23 cellular contexts compared by ENCODE assay signal in genomic region chr12:86006727-86007126, GRCh38.
DNase-seq lines count a peak whose midpoint lies in the region; ATAC-seq, FAIRE-seq and TF ChIP-seq lines count a peak whose summit lies in the region.
"Had no signal": no experiment of that assay in that cellular context is flagged by ENCODE, and none has a peak within 500 bp of the region (broad histone marks: within the 10 kb centered on the region; RNA-seq: fewer than 3 reads in every experiment).

No MANE protein-coding gene starts in this region.

- intact Hi-C loops in PC-3 (cut with micrococcal nuclease) (loop anchor here (1.0 to 10.0 kb wide), 2 partner anchors 10 to 128 kb away; no protein-coding TSS in a partner anchor), endothelial cell of umbilical vein (cut with micrococcal nuclease) (no loop called here), kidney (cut with DNase I) (no loop called here)

- H3K9ac ChIP-seq in PC-3 (ENCODE audit: low read length) (no peak overlapping the region), endothelial cell of umbilical vein (replicated peaks; ENCODE audit: extremely low read depth, insufficient read depth, low read length) (no peak overlapping the region), kidney (ENCODE audit: low read length in 2 of 2) (no peak overlapping the region)
- H3K9ac ChIP-seq: GM23248, KMS-11 had no signal

- no peaks in the 10 kb centered on the region for H3F3A ChIP-seq in PC-3 (ENCODE audit: low read length, unreplicated experiment)

- BruUV-seq in PC-3 (replicated peaks; lab: Mats Ljungman, UMichigan) = no TSS peak
- no TSS peak for BruUV-seq in endothelial cell of umbilical vein (replicated peaks; lab: Mats Ljungman, UMichigan)

- H3K9me3 ChIP-seq in PC-3 (ENCODE audit: low read length) (no peaks in the 10 kb centered on the region), endothelial cell of umbilical vein (replicated peaks; ENCODE audit: control insufficient read depth, insufficient read depth, low read length) (no peaks in the 10 kb centered on the region), kidney (ENCODE audit: control insufficient read depth in 1 of 2, low read length in 2 of 2) (no peaks in the 10 kb centered on the region)
- H3K9me3 ChIP-seq in effector memory CD4-positive, alpha-beta T cell (ENCODE audit: control insufficient read depth, low read length) = no peaks in the 10 kb centered on the region
- H3K9me3 ChIP-seq: Peyer's patch, SJCRH30 had no signal

- H3K27ac ChIP-seq in ACC112 (ENCODE audit: low read depth, low read length) = 0 out of 2 replicates have a peak overlapping the region, but pooled peaks have one; percentile 4
- H3K27ac ChIP-seq in PC-3 (ENCODE audit: low read length) = peak overlapping the region; percentile 13; the same call in 1 of the 2 replicates
- no peak overlapping the region for H3K27ac ChIP-seq in endothelial cell of umbilical vein (ENCODE audit: insufficient read depth, low read depth, low read length)
- H3K27ac ChIP-seq in effector memory CD4-positive, alpha-beta T cell (ENCODE audit: insufficient read depth, low read length, poor library complexity, severe bottlenecking) = no peak overlapping the region
- H3K27ac ChIP-seq in kidney (ENCODE audit: low read depth in 2 of 2, low read length in 2 of 2) = no peak overlapping the region
- H3K27ac ChIP-seq: GM23248, KMS-11, Peyer's patch, SJCRH30 had no signal

- peaks cover 9% of the 10 kb centered on the region for H3K4me1 ChIP-seq in ACC112 (ENCODE audit: control insufficient read depth, insufficient read depth, low read length, unreplicated experiment)
- peaks cover 9% of the 10 kb centered on the region; the same call in 1 of the 2 replicates for H3K4me1 ChIP-seq in PC-3 (ENCODE audit: insufficient read depth, low read length)
- peaks cover 3% of the 10 kb centered on the region for H3K4me1 ChIP-seq in endothelial cell of umbilical vein (ENCODE audit: control insufficient read depth, extremely low read depth, insufficient read depth, low read length)
- no peaks in the 10 kb centered on the region for H3K4me1 ChIP-seq in effector memory CD4-positive, alpha-beta T cell (ENCODE audit: control insufficient read depth, insufficient read depth, low read length, poor library complexity, severe bottlenecking)
- no peaks in the 10 kb centered on the region for H3K4me1 ChIP-seq in kidney (ENCODE audit: control insufficient read depth in 1 of 2, insufficient read depth in 1 of 2, low read depth in 1 of 2, low read length in 2 of 2)
- H3K4me1 ChIP-seq: Peyer's patch, SJCRH30 had no signal

- no peaks in the 10 kb centered on the region for H3K9me1 ChIP-seq in endothelial cell of umbilical vein (replicated peaks; ENCODE audit: control insufficient read depth, extremely low read depth, insufficient read depth, low read length)

- H3K9me2 ChIP-seq in PC-3 (replicated peaks; ENCODE audit: low read length) = no peaks in the 10 kb centered on the region

- FAIRE-seq in endothelial cell of umbilical vein (lab: Jason Lieb, UNC) (no peak), kidney (lab: Jason Lieb, UNC) (no peak)
- FAIRE-seq: A204.1, D721Med, HTR-8/SVneo had no signal

- H3K36me3 ChIP-seq in ACC112 (ENCODE audit: insufficient read depth, low read length) (no peaks in the 10 kb centered on the region), PC-3 (ENCODE audit: low read depth, low read length) (no peaks in the 10 kb centered on the region), endothelial cell of umbilical vein (ENCODE audit: control insufficient read depth in 2 of 2, extremely low read depth in 1 of 2, insufficient read depth in 2 of 2, low read length in 2 of 2) (no peaks in the 10 kb centered on the region), kidney (ENCODE audit: control insufficient read depth in 1 of 2, insufficient read depth in 2 of 2, low read length in 2 of 2) (no peaks in the 10 kb centered on the region)
- no peaks in the 10 kb centered on the region for H3K36me3 ChIP-seq in effector memory CD4-positive, alpha-beta T cell (ENCODE audit: control insufficient read depth, insufficient read depth, low read length)
- H3K36me3 ChIP-seq: Peyer's patch, SJCRH30 had no signal

- TF ChIP-seq CTCF in PC-3 (conservative IDR thresholded peaks at IDR 0.05; ENCODE audit: low read depth, low read length) (no peak), endothelial cell of umbilical vein (IDR thresholded peaks at IDR 0.05; ENCODE audit: extremely low read depth in 1 of 2, insufficient read depth in 1 of 2, low read depth in 1 of 2, low read length in 2 of 2) (no peak), kidney (IDR thresholded peaks at IDR 0.05; ENCODE audit: borderline replicate concordance, extremely low read depth, insufficient read depth) (no peak)

- DNase-seq in PC-3 (peak; percentile 54), endothelial cell of umbilical vein (ENCODE audit: low read depth, low spot score) (peak; percentile 60), kidney tubule cell (ENCODE audit: low spot score) (peak; percentile 32), NCI-H1092 treated with DMSO at 0.1 percent for 48 hours (lab: John Stamatoyannopoulos, UW) (no peak), HuH-7 (ENCODE audit: low spot score) (no peak), kidney (no peak)
- DNase-seq in effector memory CD4-positive, alpha-beta T cell = no peak
- DNase-seq: DMS79, GM23248, H9, HFFc6, IMR-90, NCI-H1105 treated with DMSO at 0.1 percent for 48 hours, NCI-H2029 treated with DMSO at 0.1 percent for 48 hours, NCI-H524 treated with DMSO at 0.1 percent for 48 hours, NCI-H82, Peyer's patch, SJCRH30 had no signal

- H4K20me1 ChIP-seq in PC-3 (ENCODE audit: low read length) = no peaks in the 10 kb centered on the region
- H4K20me1 ChIP-seq in endothelial cell of umbilical vein (replicated peaks; ENCODE audit: control insufficient read depth, extremely low read depth, insufficient read depth, low read length) = no peaks in the 10 kb centered on the region

- ATAC-seq in PC-3 = peak; percentile 91

- no peak overlapping the region for H3K4me2 ChIP-seq in PC-3 (ENCODE audit: low read length)
- H3K4me2 ChIP-seq in endothelial cell of umbilical vein (ENCODE audit: insufficient read depth, low read length) = no peak overlapping the region
- H3K4me2 ChIP-seq: KMS-11 had no signal

- H3K27me3 ChIP-seq in ACC112 (ENCODE audit: insufficient read depth, low read length) = no peaks in the 10 kb centered on the region
- H3K27me3 ChIP-seq in PC-3 (ENCODE audit: low read length) = no peaks in the 10 kb centered on the region
- H3K27me3 ChIP-seq in endothelial cell of umbilical vein (ENCODE audit: control insufficient read depth in 2 of 2, insufficient read depth in 2 of 2, low read length in 2 of 2) = no peaks in the 10 kb centered on the region
- no peaks in the 10 kb centered on the region for H3K27me3 ChIP-seq in effector memory CD4-positive, alpha-beta T cell (replicated peaks; ENCODE audit: control insufficient read depth, insufficient read depth, low read length, poor library complexity, severe bottlenecking)
- H3K27me3 ChIP-seq: Peyer's patch, SJCRH30 had no signal

- POLR2A ChIA-PET in PC-3 (lab: Charles Lee; ENCODE audit: unreplicated experiment) = no interaction called here
- POLR2A ChIA-PET in endothelial cell of umbilical vein (lab: Charles Lee) = no interaction called here

- dilution Hi-C loops in endothelial cell of umbilical vein (cut with MboI; ENCODE audit: extremely low pct_ligation_motif_present, low sequenced_read_pairs) = no loop called here

- H2AFZ ChIP-seq in ACC112 (ENCODE audit: low read length, unreplicated experiment) (no peak overlapping the region), PC-3 (ENCODE audit: low read length) (no peak overlapping the region), endothelial cell of umbilical vein (ENCODE audit: low read depth, low read length) (no peak overlapping the region)
- H2AFZ ChIP-seq: GM23248 had no signal

- TF ChIP-seq POLR2A in endothelial cell of umbilical vein (IDR thresholded peaks at IDR 0.05; ENCODE audit: low read depth, low read length) = no peak

- H3K4me3 ChIP-seq in ACC112 (ENCODE audit: low read depth, low read length) (no peak overlapping the region), PC-3 (ENCODE audit: low read length) (no peak overlapping the region), endothelial cell of umbilical vein (replicated peaks in 1 of 3; ENCODE audit: insufficient read depth in 1 of 3, low read depth in 1 of 3, low read length in 3 of 3) (no peak overlapping the region), kidney (ENCODE audit: low read length in 2 of 2) (no peak overlapping the region)
- no peak overlapping the region for H3K4me3 ChIP-seq in effector memory CD4-positive, alpha-beta T cell (ENCODE audit: insufficient read depth, low read depth, low read length, poor library complexity, severe bottlenecking)
- H3K4me3 ChIP-seq: GM23248, Peyer's patch, SJCRH30 had no signal

- no peaks in the 10 kb centered on the region for H3K79me2 ChIP-seq in ACC112 (ENCODE audit: control insufficient read depth, insufficient read depth, low read length, unreplicated experiment)
- H3K79me2 ChIP-seq in PC-3 (ENCODE audit: low read length) = no peaks in the 10 kb centered on the region
- H3K79me2 ChIP-seq in endothelial cell of umbilical vein (ENCODE audit: control insufficient read depth, insufficient read depth, low read length) = no peaks in the 10 kb centered on the region

- CTCF ChIA-PET in PC-3 (lab: Charles Lee) = no interaction called here
- CTCF ChIA-PET in endothelial cell of umbilical vein (lab: Charles Lee) = no interaction called here

TF ChIP-seq in endothelial cell of umbilical vein, 7 proteins besides CTCF, POLR2A, EP300 and RAD21:
- no peak for TF ChIP-seq EZH2 (IDR thresholded peaks at IDR 0.05; ENCODE audit: borderline replicate concordance, low read depth, low read length, severe bottlenecking)
- TF ChIP-seq FOS (IDR thresholded peaks at IDR 0.05; ENCODE audit: borderline replicate concordance, insufficient read depth, low read length) = peak; percentile 81
- no peak for TF ChIP-seq POLR2AphosphoS5 (IDR thresholded peaks at IDR 0.05; ENCODE audit: insufficient read depth, low read depth, low read length)
- no peak for TF ChIP-seq MAX (IDR thresholded peaks at IDR 0.05; ENCODE audit: insufficient read depth, insufficient read length)
- no peak for TF ChIP-seq MYC (IDR thresholded peaks at IDR 0.05; ENCODE audit: low read depth, low read length)
- TF ChIP-seq JUN (IDR thresholded peaks at IDR 0.05; ENCODE audit: borderline replicate concordance, insufficient read depth, insufficient read length, low read depth) = no peak
- TF ChIP-seq GATA2 (IDR thresholded peaks at IDR 0.05; ENCODE audit: insufficient read depth, insufficient read length, low read depth, low read length) = peak; percentile 36

Comparison
In these comparisons a context has a peak if more than half of its experiments do, and no peak if none do; other contexts are left out.
1. H3K27ac ChIP-seq: peak in ACC112 (single experiment) and PC-3 (single experiment); none in endothelial cell of umbilical vein (single experiment), effector memory CD4-positive, alpha-beta T cell (single experiment) and kidney (0 of 2).
2. DNase-seq: peak in PC-3 (single experiment), endothelial cell of umbilical vein (single experiment) and kidney tubule cell (single experiment); none in NCI-H1092 treated with DMSO at 0.1 percent for 48 hours (single experiment), HuH-7 (single experiment), effector memory CD4-positive, alpha-beta T cell (0 of 3) and kidney (single experiment).